ENCODE assay signal across 17 cellular contexts in the genomic region with DNA sequence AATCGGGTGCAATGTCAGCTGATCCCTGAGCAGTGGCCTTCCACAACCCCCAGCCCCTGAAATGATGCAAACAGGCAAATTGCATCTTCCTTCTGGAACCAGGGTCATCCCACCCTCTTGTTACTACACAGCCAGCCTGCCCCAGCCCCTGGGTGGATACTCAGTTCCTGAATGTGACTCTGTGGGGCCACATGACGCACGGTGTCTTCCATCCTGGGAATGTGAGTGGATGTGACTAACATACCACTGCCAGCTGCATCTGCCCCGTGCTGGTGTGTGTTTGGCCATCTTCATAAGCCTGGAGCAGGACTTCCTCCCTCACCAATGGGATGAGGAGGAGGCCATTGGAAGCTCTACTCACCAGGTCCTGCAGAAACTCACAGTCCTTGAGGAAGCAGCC.
DNase-seq lines count a peak whose midpoint lies in the region; ATAC-seq, FAIRE-seq and TF ChIP-seq lines count a peak whose summit lies in the region.
"Had no signal": no experiment of that assay in that cellular context is flagged by ENCODE, and none has a peak within 500 bp of the region (broad histone marks: within the 10 kb centered on the region; RNA-seq: fewer than 3 reads in every experiment).

No MANE protein-coding gene starts in this region.

- no peak overlapping the region for H4K8ac ChIP-seq in H1 (ENCODE audit: extremely low read depth, insufficient read depth, low read length)

- TF ChIP-seq POLR2A in H1 (IDR thresholded peaks at IDR 0.05; ENCODE audit: control extremely low read depth in 1 of 2, low read depth in 2 of 2, low read length in 2 of 2), result no peak
- TF ChIP-seq POLR2A in sigmoid colon (IDR thresholded peaks at IDR 0.05), result no peak

- H3K23me2 ChIP-seq in H1 (ENCODE audit: low read depth, low read length), result no peaks in the 10 kb centered on the region

- no peak overlapping the region for H2BK5ac ChIP-seq in H1 (ENCODE audit: low read depth, low read length)

- peak overlapping the region; percentile 79; the same call in 1 of the 2 replicates for H2AK5ac ChIP-seq in H1 (ENCODE audit: low read depth, low read length)

- 0 out of 2 replicates have a peak overlapping the region, but pooled peaks have one; percentile 72 for H2BK15ac ChIP-seq in H1 (ENCODE audit: low read length)

- H3K9me3 ChIP-seq in H1 (ENCODE audit: insufficient read depth in 2 of 2, low read depth in 1 of 2, low read length in 1 of 2) (no peaks in the 10 kb centered on the region), sigmoid colon (no peaks in the 10 kb centered on the region), ascending aorta (no peaks in the 10 kb centered on the region)
- H3K9me3 ChIP-seq: BLaER1 had no signal

- 77% methylated on average over 4 of the region's 4 CpGs; no CpG with 5 or more reads in 1 of the 2 experiments for WGBS in H1 (ENCODE audit: extremely low coverage in 1 of 2, insufficient coverage in 1 of 2, insufficient read length in 1 of 2, insufficient replicate concordance in 2 of 2, low coverage in 1 of 2, low lambda C conversion rate in 2 of 2, missing lambda C conversion rate in 1 of 2), 2 experiments
- 78 to 82% methylated on average over 4 of the region's 4 CpGs for WGBS in sigmoid colon, 2 donors

- no peak overlapping the region for H2BK20ac ChIP-seq in H1 (ENCODE audit: low read length)

- CTCF ChIA-PET in H1 (lab: Charles Lee; ENCODE audit: partially characterized antibody), result interaction anchor here (0.7 to 9.1 kb wide), 5 partner anchors 12 to 538 kb away, joined by 3 to 119 read pairs (median 3); partner anchors contain the start of gene ICE1

- no peaks in the 10 kb centered on the region for H3K4me1 ChIP-seq in H1 (replicated peaks in 1 of 4; ENCODE audit: control insufficient read depth in 3 of 4, insufficient read depth in 4 of 4, low read length in 3 of 4)
- peaks cover 0 to 6% (median 0%) of the 10 kb centered on the region in 4 donors for H3K4me1 ChIP-seq in sigmoid colon
- H3K4me1 ChIP-seq in ascending aorta, result no peaks in the 10 kb centered on the region

- no peak for TF ChIP-seq EP300 in H1 (IDR thresholded peaks at IDR 0.05; ENCODE audit: borderline replicate concordance in 1 of 2, low read depth in 2 of 2, low read length in 2 of 2)
- TF ChIP-seq EP300 in sigmoid colon (IDR thresholded peaks at IDR 0.05), result no peak

- no peak for TF ChIP-seq CTCF in H1 (IDR thresholded peaks at IDR 0.05; ENCODE audit: control extremely low read depth in 1 of 3, insufficient read depth in 1 of 3, low read depth in 1 of 3, low read length in 3 of 3)
- no peak for TF ChIP-seq CTCF in sigmoid colon (IDR thresholded peaks at IDR 0.05)
- no peak for TF ChIP-seq CTCF in ascending aorta (IDR thresholded peaks at IDR 0.05)

- no peak overlapping the region for H3K56ac ChIP-seq in H1 (replicated peaks; ENCODE audit: insufficient read length, low read depth, low read length)

- FAIRE-seq in H1 (lab: Jason Lieb, UNC), result no peak
- FAIRE-seq: GM12892, GM18507 had no signal

- no peaks in the 10 kb centered on the region for H4K20me1 ChIP-seq in H1 (replicated peaks in 1 of 2; ENCODE audit: control insufficient read depth in 1 of 2, insufficient read depth in 2 of 2, low read length in 2 of 2)
- H4K20me1 ChIP-seq: BLaER1 had no signal

- POLR2A ChIA-PET in H1 (lab: Charles Lee; ENCODE audit: partially characterized antibody), result interaction anchor here (0.8 kb wide), 1 partner anchor 540 kb away, joined by 3 read pairs; the partner anchor contains the start of gene ICE1

- no peak overlapping the region for H2BK120ac ChIP-seq in H1 (replicated peaks; ENCODE audit: low read depth, low read length)

- H3K27ac ChIP-seq in H1 (ENCODE audit: low read depth, low read length) (no peak overlapping the region), sigmoid colon (no peak overlapping the region), ascending aorta (no peak overlapping the region)
- H3K27ac ChIP-seq: BLaER1 had no signal

- H4K5ac ChIP-seq in H1 (ENCODE audit: insufficient read length, low read depth, low read length), result no peak overlapping the region

- no peak overlapping the region for H3K14ac ChIP-seq in H1 (ENCODE audit: insufficient read length)

- no peak overlapping the region for H3K9ac ChIP-seq in H1 (replicated peaks in 1 of 4; ENCODE audit: extremely low read depth in 1 of 4, low read depth in 3 of 4, low read length in 3 of 4)
- H3K9ac ChIP-seq: BLaER1 had no signal

- H3K27me3 ChIP-seq in H1 (replicated peaks in 1 of 4; ENCODE audit: control insufficient read depth in 3 of 4, extremely low read depth in 1 of 4, insufficient read depth in 3 of 4, low read length in 3 of 4) (no peaks in the 10 kb centered on the region), sigmoid colon (no peaks in the 10 kb centered on the region), ascending aorta (no peaks in the 10 kb centered on the region)
- H3K27me3 ChIP-seq: BLaER1 had no signal

- no peak overlapping the region for H3K4ac ChIP-seq in H1 (replicated peaks; ENCODE audit: insufficient read length, low read depth, low read length)

- no peak overlapping the region for H3K4me2 ChIP-seq in H1 (ENCODE audit: insufficient read depth in 1 of 2, low read depth in 2 of 2, low read length in 2 of 2)
- H3K4me2 ChIP-seq: BLaER1 had no signal

- H3K4me3 ChIP-seq in H1 (ENCODE audit: extremely low read depth in 1 of 4, insufficient read depth in 2 of 4, low read depth in 3 of 4, low read length in 4 of 4), result no peak overlapping the region
- no peak overlapping the region for H3K4me3 ChIP-seq in sigmoid colon
- no peak overlapping the region for H3K4me3 ChIP-seq in ascending aorta
- H3K4me3 ChIP-seq: BLaER1 had no signal

- intact Hi-C loops in sigmoid colon (cut with DNase I) (no loop called here), ascending aorta (cut with DNase I) (loop anchor here (10.0 kb wide), 1 partner anchor 533 kb away; no protein-coding TSS in a partner anchor)

- peak overlapping the region; percentile 50; the same call in 1 of the 2 replicates for H2BK12ac ChIP-seq in H1 (ENCODE audit: low read depth, low read length)

- DNase-seq in HT1080 (ENCODE audit: low read depth) (peak; percentile 37), H1 (ENCODE audit: low read depth in 1 of 2, low spot score in 2 of 2) (no peak), sigmoid colon (peak; percentile 74), ascending aorta (ENCODE audit: low spot score in 2 of 2) (no peak)
- DNase-seq in stimulated activated CD4-positive, alpha-beta T cell treated with anti-CD3 and anti-CD28 coated beads, Interleukin-4, amount 100 ng/mL, for 4 hours, result no peak
- no peak for DNase-seq in activated CD4-positive, alpha-beta T cell treated with anti-CD3 and anti-CD28 coated beads, Interleukin-2, amount 50 U/mL, for 48 hours
- DNase-seq: 8988T; CD4-positive, alpha-beta memory T cell; DMS153; DMS79; GDM1; GOT3; H9 had no signal

- H3K79me1 ChIP-seq in H1 (ENCODE audit: low read depth, low read length), result no peaks in the 10 kb centered on the region

- ATAC-seq in GM19463 (IDR thresholded peaks at IDR 0.05; ENCODE audit: unreplicated experiment), result no peak

- H3K79me2 ChIP-seq in H1 (ENCODE audit: control insufficient read depth in 1 of 2, insufficient read depth in 2 of 2, low read length in 2 of 2), result no peaks in the 10 kb centered on the region

- H3K36me3 ChIP-seq in H1 (ENCODE audit: control insufficient read depth in 2 of 4, insufficient read depth in 4 of 4, low read length in 3 of 4) (no peaks in the 10 kb centered on the region), sigmoid colon (no peaks in the 10 kb centered on the region), ascending aorta (no peaks in the 10 kb centered on the region)
- H3K36me3 ChIP-seq: BLaER1 had no signal

- no peak overlapping the region for H3K18ac ChIP-seq in H1 (ENCODE audit: extremely low read depth, low read length)

- H2AFZ ChIP-seq in H1 (ENCODE audit: low read length), result no peak overlapping the region

- H4K91ac ChIP-seq in H1 (replicated peaks; ENCODE audit: insufficient read length, low read length), result no peak overlapping the region

- H3K23ac ChIP-seq in H1 (ENCODE audit: insufficient read length), result no peak overlapping the region

- TF ChIP-seq RAD21 in H1 (IDR thresholded peaks at IDR 0.05 in 1 of 2, conservative IDR thresholded peaks at IDR 0.05 in 1 of 2; ENCODE audit: low read depth in 2 of 2, low read length in 2 of 2), result no peak

TF ChIP-seq in H1, 55 proteins besides CTCF, POLR2A, EP300 and RAD21 (continues in another document):
- TF ChIP-seq EZH2 (IDR thresholded peaks at IDR 0.05; ENCODE audit: low read depth, low read length, severe bottlenecking) (no peak), NANOG (IDR thresholded peaks at IDR 0.05; ENCODE audit: insufficient read depth, low read depth, low read length, poor library complexity, severe bottlenecking) (no peak), CBX5 (IDR thresholded peaks at IDR 0.05; ENCODE audit: low read depth, low read length) (no peak), SP1 (IDR thresholded peaks at IDR 0.05; ENCODE audit: low read depth, low read length) (no peak), POU5F1 (IDR thresholded peaks at IDR 0.05; ENCODE audit: low read depth, low read length) (no peak), HDAC2 (IDR thresholded peaks at IDR 0.05; ENCODE audit: borderline replicate concordance in 1 of 2, low read depth in 2 of 2, low read length in 2 of 2) (no peak), TAF7 (optimal IDR thresholded peaks at IDR 0.05; ENCODE audit: borderline replicate concordance, low read depth, low read length) (no peak), POLR2AphosphoS5 (IDR thresholded peaks at IDR 0.05; ENCODE audit: low read depth, low read length) (no peak), EGR1 (IDR thresholded peaks at IDR 0.05; ENCODE audit: borderline replicate concordance, low read depth, low read length) (no peak)
- TF ChIP-seq, protein P1, sequence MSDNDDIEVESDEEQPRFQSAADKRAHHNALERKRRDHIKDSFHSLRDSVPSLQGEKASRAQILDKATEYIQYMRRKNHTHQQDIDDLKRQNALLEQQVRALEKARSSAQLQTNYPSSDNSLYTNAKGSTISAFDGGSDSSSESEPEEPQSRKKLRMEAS (IDR thresholded peaks at IDR 0.05), result no peak
- TF ChIP-seq, protein P2, sequence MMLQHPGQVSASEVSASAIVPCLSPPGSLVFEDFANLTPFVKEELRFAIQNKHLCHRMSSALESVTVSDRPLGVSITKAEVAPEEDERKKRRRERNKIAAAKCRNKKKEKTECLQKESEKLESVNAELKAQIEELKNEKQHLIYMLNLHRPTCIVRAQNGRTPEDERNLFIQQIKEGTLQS (IDR thresholded peaks at IDR 0.05; ENCODE audit: insufficient read depth, low read depth, low read length), result no peak

Comparison
In these comparisons a context has a peak if more than half of its experiments do, and no peak if none do; other contexts are left out.
1. DNase-seq: peak in HT1080 (single experiment) and sigmoid colon (single experiment); none in H1 (0 of 2), ascending aorta (0 of 2), stimulated activated CD4-positive, alpha-beta T cell treated with anti-CD3 and anti-CD28 coated beads, Interleukin-4, amount 100 ng/mL, for 4 hours (0 of 2) and activated CD4-positive, alpha-beta T cell treated with anti-CD3 and anti-CD28 coated beads, Interleukin-2, amount 50 U/mL, for 48 hours (0 of 2).